In genomic region chr9:97950873-97951272, GRCh38 we compare ENCODE assay signal across 4 cellular contexts. TPM values are rescaled to one million over a fixed set of nuclear protein-coding genes. Genes with fewer than 3 reads are reported as not detected.
"Had no signal": no experiment of that assay in that cellular context is flagged by ENCODE, and none has a peak within 500 bp of the region (broad histone marks: within the 10 kb centered on the region; RNA-seq: fewer than 3 reads in every experiment).

No MANE protein-coding gene starts in this region.

RNA-seq across cellular contexts. Expression of gene HEMGN, which starts 12.9 kb away (rescaled TPM):
- total RNA-seq: mammary epithelial cell, ureter had no signal
- polyA plus RNA-seq: adrenal gland, heart right ventricle, mammary epithelial cell had no signal
